In the genomic region with DNA sequence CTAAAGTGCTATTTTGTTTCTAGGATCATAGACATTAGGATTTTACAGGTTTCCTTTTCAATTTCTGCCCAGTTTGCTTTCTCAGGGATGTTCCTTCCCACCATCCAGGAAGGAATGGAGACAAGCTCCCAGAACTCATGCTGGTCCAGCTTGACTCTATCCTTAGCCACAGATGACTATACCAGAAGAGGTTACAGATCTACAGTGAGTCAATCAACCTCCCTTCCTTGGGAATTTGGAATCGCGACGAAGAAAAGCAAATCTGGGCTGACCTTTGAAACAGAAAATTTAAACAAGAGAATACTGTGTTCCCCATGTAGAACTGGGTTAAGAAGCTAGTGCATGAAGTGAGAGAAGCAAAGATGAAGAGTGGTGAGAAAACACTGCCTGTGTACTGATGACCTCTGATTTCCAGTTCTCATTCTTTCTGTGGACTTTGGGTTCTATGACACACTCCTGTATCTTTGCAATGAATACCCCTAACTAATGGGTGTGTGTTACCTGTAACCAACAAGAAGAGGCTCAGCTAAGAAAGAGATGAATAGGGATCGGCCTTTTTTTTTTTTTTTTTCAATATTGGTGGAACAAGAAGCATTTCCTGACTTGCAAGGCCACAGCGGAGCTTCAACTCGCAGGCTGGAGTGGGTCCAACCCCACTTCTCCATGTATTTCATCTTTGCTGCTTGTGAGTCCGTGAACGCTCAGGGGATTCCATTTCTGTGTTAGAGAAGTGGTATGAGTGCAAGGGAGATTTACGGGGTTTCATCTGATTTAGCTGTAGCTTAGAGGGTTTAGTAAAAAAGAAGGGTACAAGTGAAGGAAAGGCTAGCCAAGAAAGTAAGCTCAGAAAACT, we compare ENCODE assay signal across 19 cellular contexts.
DNase-seq lines count a peak whose midpoint lies in the region; ATAC-seq and TF ChIP-seq lines count a peak whose summit lies in the region.
"Had no signal": no experiment of that assay in that cellular context is flagged by ENCODE, and none has a peak within 500 bp of the region (broad histone marks: within the 10 kb centered on the region; RNA-seq: fewer than 3 reads in every experiment).

No MANE protein-coding gene starts in this region.

- H3K9ac ChIP-seq in mesenchymal stem cell (ENCODE audit: low read length) (peak overlapping the region; percentile 6), skeletal muscle tissue (ENCODE audit: low read depth in 1 of 3, low read length in 3 of 3) (no peak overlapping the region)

- no peak overlapping the region for H4K8ac ChIP-seq in mesenchymal stem cell (ENCODE audit: low read length)

- H3K9me3 ChIP-seq in mesenchymal stem cell (ENCODE audit: control insufficient read depth, low read length) (no peaks in the 10 kb centered on the region), skeletal muscle tissue (ENCODE audit: control insufficient read depth in 3 of 3, low read length in 3 of 3) (no peaks in the 10 kb centered on the region)

- H3K27me3 ChIP-seq in mesenchymal stem cell (ENCODE audit: control insufficient read depth in 1 of 2, insufficient read depth in 1 of 2, low read length in 2 of 2) (no peaks in the 10 kb centered on the region), skeletal muscle tissue (ENCODE audit: control insufficient read depth in 3 of 3, insufficient read depth in 3 of 3, low read length in 3 of 3) (no peaks in the 10 kb centered on the region)

- H3K18ac ChIP-seq in mesenchymal stem cell (ENCODE audit: low read depth in 1 of 2, low read length in 2 of 2): no peak overlapping the region

- intact Hi-C loops in left cardiac atrium (cut with DNase I): no loop called here
- intact Hi-C loops in natural killer cell (cut with micrococcal nuclease): no loop called here

- H3K4me1 Mint-ChIP-seq in natural killer cell: no peaks in the 10 kb centered on the region
- H3K4me1 Mint-ChIP-seq: CD4-positive, alpha-beta memory T cell had no signal

- H2BK15ac ChIP-seq in mesenchymal stem cell (ENCODE audit: low read depth, poor library complexity, severe bottlenecking): no peak overlapping the region

- H3K36me3 Mint-ChIP-seq in natural killer cell: no peaks in the 10 kb centered on the region
- H3K36me3 Mint-ChIP-seq: CD4-positive, alpha-beta memory T cell had no signal

- H4K91ac ChIP-seq in mesenchymal stem cell (ENCODE audit: low read length): no peak overlapping the region

- no peak overlapping the region for H3K27ac Mint-ChIP-seq in natural killer cell
- H3K27ac Mint-ChIP-seq: B cell; CD4-positive, alpha-beta memory T cell had no signal

- no peaks in the 10 kb centered on the region for H3K4me1 ChIP-seq in mesenchymal stem cell (ENCODE audit: control insufficient read depth, insufficient read depth, low read depth, low read length)
- peaks cover 7 to 9% (median 8%) of the 10 kb centered on the region in 3 donors for H3K4me1 ChIP-seq in skeletal muscle tissue (ENCODE audit: control insufficient read depth in 3 of 3, insufficient read depth in 3 of 3, low read length in 3 of 3)

- H3K4ac ChIP-seq in mesenchymal stem cell (ENCODE audit: low read depth in 1 of 2, low read length in 2 of 2): no peak overlapping the region

- H2BK120ac ChIP-seq in mesenchymal stem cell (ENCODE audit: low read depth, low read length): no peak overlapping the region

- 90% methylated on average over 9 of the region's 9 CpGs for WGBS in mesenchymal stem cell

- DNase-seq in dermis blood vessel endothelial cell (peak; percentile 29), left cardiac atrium (peak; percentile 24), mesenchymal stem cell (no peak), GM19240 (ENCODE audit: insufficient read length, low spot score) (no peak), NAMALWA (ENCODE audit: low spot score) (no peak), natural killer cell (no peak)
- no peak for DNase-seq in activated T-cell treated with anti-CD3 and anti-CD28 coated beads, Interleukin-2, amount 50 U/mL, for 48 hours
- DNase-seq: ACHN; CD4-positive, alpha-beta memory T cell; DND-41; GF-D8; KG1; NCI-H1092 treated with DMSO at 0.1 percent for 48 hours; NCI-H1694; NCI-H2107; NCI-H82; SIG-M5 had no signal

- H3K23ac ChIP-seq in mesenchymal stem cell (ENCODE audit: low read length in 2 of 2): no peak overlapping the region

- H3K4me3 Mint-ChIP-seq in natural killer cell: no peak overlapping the region
- H3K4me3 Mint-ChIP-seq: B cell; CD4-positive, alpha-beta memory T cell had no signal

- H3K4me3 ChIP-seq in mesenchymal stem cell (ENCODE audit: insufficient read depth in 1 of 2, low read depth in 1 of 2, low read length in 2 of 2): no peak overlapping the region
- no peak overlapping the region for H3K4me3 ChIP-seq in skeletal muscle tissue (ENCODE audit: low read length in 3 of 3)

- no peaks in the 10 kb centered on the region for H3K79me1 ChIP-seq in mesenchymal stem cell (replicated peaks; ENCODE audit: low read length, poor library complexity, severe bottlenecking)

- H3K36me3 ChIP-seq in mesenchymal stem cell (ENCODE audit: control insufficient read depth in 1 of 2, insufficient read depth in 2 of 2, low read depth in 1 of 2, low read length in 2 of 2): no peaks in the 10 kb centered on the region
- no peaks in the 10 kb centered on the region for H3K36me3 ChIP-seq in skeletal muscle tissue (ENCODE audit: control insufficient read depth in 3 of 3, insufficient read depth in 3 of 3, low read length in 3 of 3)

- no peak overlapping the region for H2AFZ ChIP-seq in mesenchymal stem cell (ENCODE audit: low read depth, low read length)

- no peak overlapping the region for H3K4me2 ChIP-seq in mesenchymal stem cell (ENCODE audit: low read length, poor library complexity, severe bottlenecking)

- no peak overlapping the region for H2BK5ac ChIP-seq in mesenchymal stem cell (ENCODE audit: low read depth, low read length, poor library complexity, severe bottlenecking)

- ATAC-seq in left cardiac atrium (peak in 1 of 2 donors; percentile 61), natural killer cell (no peak)

- TF ChIP-seq CTCF in natural killer cell (IDR thresholded peaks at IDR 0.05): no peak

- no peak overlapping the region for H3K27ac ChIP-seq in mesenchymal stem cell (ENCODE audit: low read length, poor library complexity, severe bottlenecking)
- H3K27ac ChIP-seq in skeletal muscle tissue (ENCODE audit: low read depth, low read length): peak overlapping the region; percentile 51

- H3K27me3 Mint-ChIP-seq in natural killer cell (ENCODE audit: low read depth in 2 of 2): no peaks in the 10 kb centered on the region
- H3K27me3 Mint-ChIP-seq: B cell had no signal

- H3K14ac ChIP-seq in mesenchymal stem cell (ENCODE audit: low read length in 2 of 2): no peak overlapping the region

- no peak overlapping the region for H2AK5ac ChIP-seq in mesenchymal stem cell (ENCODE audit: low read length, severe bottlenecking)

- no peak overlapping the region for H2BK12ac ChIP-seq in mesenchymal stem cell (ENCODE audit: low read length in 2 of 2)

- H3K9me3 Mint-ChIP-seq in natural killer cell: peaks cover 2 to 5% of the 10 kb centered on the region in 2 donors

Comparison
In these comparisons a context has a peak if more than half of its experiments do, and no peak if none do; other contexts are left out.
1. DNase-seq: peak in dermis blood vessel endothelial cell (single experiment) and left cardiac atrium (single experiment); none in mesenchymal stem cell (single experiment), activated T-cell treated with anti-CD3 and anti-CD28 coated beads, Interleukin-2, amount 50 U/mL, for 48 hours (0 of 2), GM19240 (single experiment), NAMALWA (single experiment) and natural killer cell (single experiment).